Comparison of ENCODE assay signal across 8 cellular contexts in genomic region chr10:22334414-22335203, GRCh38. TPM values are rescaled to one million over a fixed set of nuclear protein-coding genes. Genes with fewer than 3 reads are reported as not detected.
DNase-seq lines count a peak whose midpoint lies in the region; ATAC-seq and TF ChIP-seq lines count a peak whose summit lies in the region.

No MANE protein-coding gene starts in this region.

- H3K36me3 ChIP-seq in vagina, result peaks cover 0 to 4% of the 10 kb centered on the region in 2 donors

- no peak for TF ChIP-seq POLR2A in vagina (IDR thresholded peaks at IDR 0.05)

- peaks cover 40% of the 10 kb centered on the region for H3K27me3 ChIP-seq in vagina

- peak overlapping the region in 5 of 6 donors; percentile 92 to 99 (median 97) for H3K27ac Mint-ChIP-seq in naive B cell

- H3K9me3 Mint-ChIP-seq in naive B cell, result peaks cover 0 to 9% (median 6%) of the 10 kb centered on the region in 7 donors

- H3K4me3 Mint-ChIP-seq in naive B cell, result peak overlapping the region; percentile 85 to 97 (median 94)

- TF ChIP-seq CTCF in epithelial cell of proximal tubule (conservative IDR thresholded peaks at IDR 0.05; ENCODE audit: low read depth, low read length) (no peak), vagina (IDR thresholded peaks at IDR 0.05) (no peak)

- H3K4me1 Mint-ChIP-seq in naive B cell, result peaks cover 12 to 24% (median 22%) of the 10 kb centered on the region in 3 donors

- no peak overlapping the region for H3K27ac ChIP-seq in vagina

- no peaks in the 10 kb centered on the region for H3K9me3 ChIP-seq in vagina

- H3K4me3 ChIP-seq in epithelial cell of proximal tubule (ENCODE audit: low read depth, low read length), result peak overlapping the region; percentile 57
- H3K4me3 ChIP-seq in vagina, result peak overlapping the region; percentile 46 to 49

- peak; percentile 40 for ATAC-seq in Right ventricle myocardium inferior
- ATAC-seq in naive B cell (ENCODE audit: low read depth in 2 of 2), result no peak
- no peak for ATAC-seq in HG02678 (IDR thresholded peaks at IDR 0.05; ENCODE audit: unreplicated experiment)
- ATAC-seq in GM19324 (IDR thresholded peaks at IDR 0.05; ENCODE audit: low FRiP score, unreplicated experiment), result no peak
- no peak for ATAC-seq in HG02970 (IDR thresholded peaks at IDR 0.05; ENCODE audit: low FRiP score, unreplicated experiment)

- DNase-seq in Right ventricle myocardium inferior (ENCODE audit: missing footprints) (no peak), cardiac septum (ENCODE audit: low spot score) (no peak), epithelial cell of proximal tubule (ENCODE audit: low read depth) (no peak), naive B cell (no peak), vagina (ENCODE audit: extremely low spot score in 2 of 2) (no peak)

- H3K4me1 ChIP-seq in vagina, result peaks cover 30% of the 10 kb centered on the region

- peaks cover 0 to 26% (median 20%) of the 10 kb centered on the region in 3 donors for H3K27me3 Mint-ChIP-seq in naive B cell

- peaks cover 0 to 4% of the 10 kb centered on the region in 2 donors for H3K36me3 Mint-ChIP-seq in naive B cell

- intact Hi-C loops in Right ventricle myocardium inferior (cut with DNase I), result no loop called here
- intact Hi-C loops in cardiac septum (cut with DNase I), result no loop called here
- intact Hi-C loops in vagina (cut with DNase I), result no loop called here

RNA-seq across cellular contexts. Expression of gene SPAG6, which starts 10.7 kb away (rescaled TPM):
- total RNA-seq in Right ventricle myocardium inferior (not detected), cardiac septum (not detected), epithelial cell of proximal tubule (0.07 TPM in 1 of 2 replicates, not detected in the other), vagina (not detected)
- polyA plus RNA-seq in naive B cell (ENCODE audit: low read depth in 6 of 6), result not detected

RNA-seq across cellular contexts. Expression of gene BMI1, which starts 13.7 kb away (rescaled TPM):
- total RNA-seq in Right ventricle myocardium inferior (34.4 TPM), cardiac septum (44.1 TPM), epithelial cell of proximal tubule (29.6 and 37.2 TPM in 2 replicates), vagina (44.7 TPM)
- polyA plus RNA-seq in naive B cell (ENCODE audit: low read depth in 6 of 6), result 10 to 100 TPM; 28.3 to 45.7 (median 33.3) TPM

RNA-seq across cellular contexts. Expression of gene COMMD3, which starts 18.4 kb away (rescaled TPM):
- 89.9 TPM for total RNA-seq in Right ventricle myocardium inferior
- total RNA-seq in cardiac septum, result 71.6 TPM
- total RNA-seq in epithelial cell of proximal tubule, result 41.7 and 43.8 TPM in 2 replicates
- 100 to 1,000 TPM in 5 of 6 donors, 10 to 100 TPM in 1; 86.5 to 140 (median 110) TPM for polyA plus RNA-seq in naive B cell (ENCODE audit: low read depth in 6 of 6)
- 27.0 TPM for total RNA-seq in vagina
